ENCODE assay signal across 1 cellular context in genomic region chr11:65279713-65280459, GRCh38.
TF ChIP-seq lines count a peak whose summit lies in the region.

No MANE protein-coding gene starts in this region.

TF ChIP-seq in GM12878, 131 proteins besides CTCF, POLR2A, EP300 and RAD21 (continues in another document):
- TF ChIP-seq EGR1 (IDR thresholded peaks at IDR 0.05; ENCODE audit: borderline replicate concordance in 1 of 2, low read depth in 2 of 2, low read length in 2 of 2): no peak
- peak; percentile 12 for TF ChIP-seq RELA (IDR thresholded peaks at IDR 0.05; ENCODE audit: borderline replicate concordance, partially characterized antibody)
- TF ChIP-seq ZBTB4 (CRISPR knock-in tag; IDR thresholded peaks at IDR 0.05): no peak
- peak; percentile 21 for TF ChIP-seq SKIL (IDR thresholded peaks at IDR 0.05; ENCODE audit: low read depth, poor library complexity, severe bottlenecking)
- no peak for TF ChIP-seq STAT1 (conservative IDR thresholded peaks at IDR 0.05)
- TF ChIP-seq EED (IDR thresholded peaks at IDR 0.05; ENCODE audit: low read depth): no peak
- no peak for TF ChIP-seq MYC (IDR thresholded peaks at IDR 0.05; ENCODE audit: insufficient read depth, insufficient read length, insufficient replicate concordance, low read length, severe bottlenecking)
- TF ChIP-seq ZBTB33 (IDR thresholded peaks at IDR 0.05): no peak
- no peak for TF ChIP-seq SMAD1 (IDR thresholded peaks at IDR 0.05; ENCODE audit: low read depth, partially characterized antibody)
- TF ChIP-seq, protein P1, sequence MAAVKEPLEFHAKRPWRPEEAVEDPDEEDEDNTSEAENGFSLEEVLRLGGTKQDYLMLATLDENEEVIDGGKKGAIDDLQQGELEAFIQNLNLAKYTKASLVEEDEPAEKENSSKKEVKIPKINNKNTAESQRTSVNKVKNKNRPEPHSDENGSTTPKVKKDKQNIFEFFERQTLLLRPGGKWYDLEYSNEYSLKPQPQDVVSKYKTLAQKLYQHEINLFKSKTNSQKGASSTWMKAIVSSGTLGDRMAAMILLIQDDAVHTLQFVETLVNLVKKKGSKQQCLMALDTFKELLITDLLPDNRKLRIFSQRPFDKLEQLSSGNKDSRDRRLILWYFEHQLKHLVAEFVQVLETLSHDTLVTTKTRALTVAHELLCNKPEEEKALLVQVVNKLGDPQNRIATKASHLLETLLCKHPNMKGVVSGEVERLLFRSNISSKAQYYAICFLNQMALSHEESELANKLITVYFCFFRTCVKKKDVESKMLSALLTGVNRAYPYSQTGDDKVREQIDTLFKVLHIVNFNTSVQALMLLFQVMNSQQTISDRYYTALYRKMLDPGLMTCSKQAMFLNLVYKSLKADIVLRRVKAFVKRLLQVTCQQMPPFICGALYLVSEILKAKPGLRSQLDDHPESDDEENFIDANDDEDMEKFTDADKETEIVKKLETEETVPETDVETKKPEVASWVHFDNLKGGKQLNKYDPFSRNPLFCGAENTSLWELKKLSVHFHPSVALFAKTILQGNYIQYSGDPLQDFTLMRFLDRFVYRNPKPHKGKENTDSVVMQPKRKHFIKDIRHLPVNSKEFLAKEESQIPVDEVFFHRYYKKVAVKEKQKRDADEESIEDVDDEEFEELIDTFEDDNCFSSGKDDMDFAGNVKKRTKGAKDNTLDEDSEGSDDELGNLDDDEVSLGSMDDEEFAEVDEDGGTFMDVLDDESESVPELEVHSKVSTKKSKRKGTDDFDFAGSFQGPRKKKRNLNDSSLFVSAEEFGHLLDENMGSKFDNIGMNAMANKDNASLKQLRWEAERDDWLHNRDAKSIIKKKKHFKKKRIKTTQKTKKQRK (IDR thresholded peaks at IDR 0.05; ENCODE audit: low read depth, low read length): no peak
- TF ChIP-seq BMI1 (IDR thresholded peaks at IDR 0.05; ENCODE audit: borderline replicate concordance): no peak
- no peak for TF ChIP-seq DPF2 (IDR thresholded peaks at IDR 0.05)
- no peak for TF ChIP-seq LARP7 (IDR thresholded peaks at IDR 0.05)
- TF ChIP-seq NBN (IDR thresholded peaks at IDR 0.05): 0 out of 2 replicates have a peak, but pooled peaks have one; percentile 23
- no peak for TF ChIP-seq ZNF207 (IDR thresholded peaks at IDR 0.05; ENCODE audit: borderline replicate concordance)
- no peak for TF ChIP-seq HDAC6 (IDR thresholded peaks at IDR 0.05; ENCODE audit: unreplicated experiment)
- TF ChIP-seq, protein P2, sequence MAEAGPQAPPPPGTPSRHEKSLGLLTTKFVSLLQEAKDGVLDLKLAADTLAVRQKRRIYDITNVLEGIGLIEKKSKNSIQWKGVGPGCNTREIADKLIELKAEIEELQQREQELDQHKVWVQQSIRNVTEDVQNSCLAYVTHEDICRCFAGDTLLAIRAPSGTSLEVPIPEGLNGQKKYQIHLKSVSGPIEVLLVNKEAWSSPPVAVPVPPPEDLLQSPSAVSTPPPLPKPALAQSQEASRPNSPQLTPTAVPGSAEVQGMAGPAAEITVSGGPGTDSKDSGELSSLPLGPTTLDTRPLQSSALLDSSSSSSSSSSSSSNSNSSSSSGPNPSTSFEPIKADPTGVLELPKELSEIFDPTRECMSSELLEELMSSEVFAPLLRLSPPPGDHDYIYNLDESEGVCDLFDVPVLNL (IDR thresholded peaks at IDR 0.05; ENCODE audit: low read depth, low read length): no peak
- no peak for TF ChIP-seq MAX (IDR thresholded peaks at IDR 0.05; ENCODE audit: low read depth, low read length)
- peak; percentile 35; the same call in 1 of the 2 replicates for TF ChIP-seq ATF7 (IDR thresholded peaks at IDR 0.05; ENCODE audit: low read depth)
- no peak for TF ChIP-seq CBFB (IDR thresholded peaks at IDR 0.05; ENCODE audit: low read depth)
- TF ChIP-seq TAF1 (IDR thresholded peaks at IDR 0.05; ENCODE audit: borderline replicate concordance, low read depth, low read length): no peak
- no peak for TF ChIP-seq FOXM1 (IDR thresholded peaks at IDR 0.05; ENCODE audit: low read depth, low read length)
- TF ChIP-seq HDAC2 (IDR thresholded peaks at IDR 0.05): no peak
- TF ChIP-seq TCF3 (IDR thresholded peaks at IDR 0.05; ENCODE audit: borderline replicate concordance, insufficient read depth, low read depth, low read length): no peak
- TF ChIP-seq PRDM15 (CRISPR knock-in tag; IDR thresholded peaks at IDR 0.05): no peak
- peak; percentile 50; the same call in 1 of the 2 replicates for TF ChIP-seq RELB (IDR thresholded peaks at IDR 0.05; ENCODE audit: low read depth)
- no peak for TF ChIP-seq RFX5 (IDR thresholded peaks at IDR 0.05; ENCODE audit: low read depth, low read length)
- 0 out of 2 replicates have a peak, but pooled peaks have one; percentile 48 for TF ChIP-seq IKZF1 (conservative IDR thresholded peaks at IDR 0.05)
- no peak for TF ChIP-seq E4F1 (IDR thresholded peaks at IDR 0.05; ENCODE audit: borderline replicate concordance, partially characterized antibody)
- no peak for TF ChIP-seq SUPT20H (IDR thresholded peaks at IDR 0.05; ENCODE audit: borderline replicate concordance, control insufficient read depth, low read depth, low read length)
- TF ChIP-seq IKZF2 (IDR thresholded peaks at IDR 0.05): peak; percentile 65 to 71
- TF ChIP-seq RAD51 (IDR thresholded peaks at IDR 0.05): no peak
- no peak for TF ChIP-seq SIX5 (IDR thresholded peaks at IDR 0.05; ENCODE audit: low read depth, low read length, severe bottlenecking)
- TF ChIP-seq WRNIP1 (IDR thresholded peaks at IDR 0.05; ENCODE audit: borderline replicate concordance, low read depth, low read length): no peak
